1 cellular context compared by ENCODE assay signal in the genomic region with DNA sequence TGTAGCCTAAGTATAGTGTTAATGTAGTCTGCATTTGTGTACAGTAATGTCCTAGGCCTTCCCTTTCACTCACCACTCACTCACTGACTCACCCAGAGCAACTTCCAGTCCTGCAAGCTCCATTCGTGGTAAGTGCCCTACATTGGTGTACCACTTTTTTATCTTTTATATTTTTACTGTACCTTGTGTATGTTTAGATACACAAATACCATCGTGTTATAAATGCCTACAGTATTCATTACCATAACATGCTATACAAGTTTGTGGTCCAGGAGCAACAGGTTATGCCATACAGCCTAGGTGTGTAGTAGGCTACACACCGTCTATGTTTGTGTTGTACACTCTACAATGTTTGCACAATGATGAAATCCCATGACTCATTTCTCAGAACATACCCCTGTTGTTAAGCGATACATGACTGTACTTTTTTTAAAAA.
TF ChIP-seq lines count a peak whose summit lies in the region.

No MANE protein-coding gene starts in this region.

TF ChIP-seq in HCT116, 20 proteins besides CTCF, POLR2A, EP300 and RAD21 (continued from another document):
- TF ChIP-seq SIN3A (IDR thresholded peaks at IDR 0.05; ENCODE audit: low read depth) (no peak), YY1 (IDR thresholded peaks at IDR 0.05; ENCODE audit: extremely low read depth, insufficient replicate concordance, low read depth, low read length) (no peak), TCF7L2 (IDR thresholded peaks at IDR 0.05; ENCODE audit: borderline replicate concordance, extremely low read depth, insufficient read depth, insufficient read length) (no peak), CEBPB (IDR thresholded peaks at IDR 0.05; ENCODE audit: low read depth) (peak; percentile 95), ELF1 (IDR thresholded peaks at IDR 0.05; ENCODE audit: borderline replicate concordance, low read depth) (no peak), ZNF274 (IDR thresholded peaks at IDR 0.05; ENCODE audit: low read depth, low read length) (no peak), EGR1 (IDR thresholded peaks at IDR 0.05; ENCODE audit: low read depth) (no peak), JUND (IDR thresholded peaks at IDR 0.05) (peak; percentile 88), SP1 (IDR thresholded peaks at IDR 0.05; ENCODE audit: low read depth) (peak; percentile 70), SRF (IDR thresholded peaks at IDR 0.05; ENCODE audit: low read depth) (peak; percentile 57; the same call in 1 of the 2 replicates), FOSL1 (IDR thresholded peaks at IDR 0.05; ENCODE audit: low read depth) (peak; percentile 88)
- TF ChIP-seq, protein P1, sequence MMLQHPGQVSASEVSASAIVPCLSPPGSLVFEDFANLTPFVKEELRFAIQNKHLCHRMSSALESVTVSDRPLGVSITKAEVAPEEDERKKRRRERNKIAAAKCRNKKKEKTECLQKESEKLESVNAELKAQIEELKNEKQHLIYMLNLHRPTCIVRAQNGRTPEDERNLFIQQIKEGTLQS (IDR thresholded peaks at IDR 0.05), result peak; percentile 89
- TF ChIP-seq, protein P2, sequence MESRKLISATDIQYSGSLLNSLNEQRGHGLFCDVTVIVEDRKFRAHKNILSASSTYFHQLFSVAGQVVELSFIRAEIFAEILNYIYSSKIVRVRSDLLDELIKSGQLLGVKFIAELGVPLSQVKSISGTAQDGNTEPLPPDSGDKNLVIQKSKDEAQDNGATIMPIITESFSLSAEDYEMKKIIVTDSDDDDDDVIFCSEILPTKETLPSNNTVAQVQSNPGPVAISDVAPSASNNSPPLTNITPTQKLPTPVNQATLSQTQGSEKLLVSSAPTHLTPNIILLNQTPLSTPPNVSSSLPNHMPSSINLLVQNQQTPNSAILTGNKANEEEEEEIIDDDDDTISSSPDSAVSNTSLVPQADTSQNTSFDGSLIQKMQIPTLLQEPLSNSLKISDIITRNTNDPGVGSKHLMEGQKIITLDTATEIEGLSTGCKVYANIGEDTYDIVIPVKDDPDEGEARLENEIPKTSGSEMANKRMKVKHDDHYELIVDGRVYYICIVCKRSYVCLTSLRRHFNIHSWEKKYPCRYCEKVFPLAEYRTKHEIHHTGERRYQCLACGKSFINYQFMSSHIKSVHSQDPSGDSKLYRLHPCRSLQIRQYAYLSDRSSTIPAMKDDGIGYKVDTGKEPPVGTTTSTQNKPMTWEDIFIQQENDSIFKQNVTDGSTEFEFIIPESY (IDR thresholded peaks at IDR 0.05; ENCODE audit: extremely low read depth, insufficient replicate concordance, low read length), result no peak
- TF ChIP-seq, protein P3, sequence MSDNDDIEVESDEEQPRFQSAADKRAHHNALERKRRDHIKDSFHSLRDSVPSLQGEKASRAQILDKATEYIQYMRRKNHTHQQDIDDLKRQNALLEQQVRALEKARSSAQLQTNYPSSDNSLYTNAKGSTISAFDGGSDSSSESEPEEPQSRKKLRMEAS (IDR thresholded peaks at IDR 0.05), result peak; percentile 28
- TF ChIP-seq, protein P4, sequence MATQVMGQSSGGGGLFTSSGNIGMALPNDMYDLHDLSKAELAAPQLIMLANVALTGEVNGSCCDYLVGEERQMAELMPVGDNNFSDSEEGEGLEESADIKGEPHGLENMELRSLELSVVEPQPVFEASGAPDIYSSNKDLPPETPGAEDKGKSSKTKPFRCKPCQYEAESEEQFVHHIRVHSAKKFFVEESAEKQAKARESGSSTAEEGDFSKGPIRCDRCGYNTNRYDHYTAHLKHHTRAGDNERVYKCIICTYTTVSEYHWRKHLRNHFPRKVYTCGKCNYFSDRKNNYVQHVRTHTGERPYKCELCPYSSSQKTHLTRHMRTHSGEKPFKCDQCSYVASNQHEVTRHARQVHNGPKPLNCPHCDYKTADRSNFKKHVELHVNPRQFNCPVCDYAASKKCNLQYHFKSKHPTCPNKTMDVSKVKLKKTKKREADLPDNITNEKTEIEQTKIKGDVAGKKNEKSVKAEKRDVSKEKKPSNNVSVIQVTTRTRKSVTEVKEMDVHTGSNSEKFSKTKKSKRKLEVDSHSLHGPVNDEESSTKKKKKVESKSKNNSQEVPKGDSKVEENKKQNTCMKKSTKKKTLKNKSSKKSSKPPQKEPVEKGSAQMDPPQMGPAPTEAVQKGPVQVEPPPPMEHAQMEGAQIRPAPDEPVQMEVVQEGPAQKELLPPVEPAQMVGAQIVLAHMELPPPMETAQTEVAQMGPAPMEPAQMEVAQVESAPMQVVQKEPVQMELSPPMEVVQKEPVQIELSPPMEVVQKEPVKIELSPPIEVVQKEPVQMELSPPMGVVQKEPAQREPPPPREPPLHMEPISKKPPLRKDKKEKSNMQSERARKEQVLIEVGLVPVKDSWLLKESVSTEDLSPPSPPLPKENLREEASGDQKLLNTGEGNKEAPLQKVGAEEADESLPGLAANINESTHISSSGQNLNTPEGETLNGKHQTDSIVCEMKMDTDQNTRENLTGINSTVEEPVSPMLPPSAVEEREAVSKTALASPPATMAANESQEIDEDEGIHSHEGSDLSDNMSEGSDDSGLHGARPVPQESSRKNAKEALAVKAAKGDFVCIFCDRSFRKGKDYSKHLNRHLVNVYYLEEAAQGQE (IDR thresholded peaks at IDR 0.05; ENCODE audit: low read depth), result no peak
